In genomic region chr2:190179754-190180312, GRCh38 we compare ENCODE assay signal across 8 cellular contexts.
DNase-seq lines count a peak whose midpoint lies in the region; ATAC-seq and TF ChIP-seq lines count a peak whose summit lies in the region.

No MANE protein-coding gene starts in this region.

- peaks cover 37% of the 10 kb centered on the region for H3K27me3 Mint-ChIP-seq in CD8-positive, alpha-beta T cell (ENCODE audit: low read depth)
- peaks cover 22% of the 10 kb centered on the region for H3K27me3 Mint-ChIP-seq in nephron progenitor cell (ENCODE audit: low read depth, poor library complexity)

- DNase-seq in CD8-positive, alpha-beta T cell: no peak
- no peak for DNase-seq in nephron progenitor cell
- no peak for DNase-seq in OCI-M2 (lab: John Stamatoyannopoulos, UW; ENCODE audit: unreplicated experiment)
- DNase-seq in RWPE1 (ENCODE audit: low spot score): no peak
- DNase-seq in AG08395 (ENCODE audit: low spot score): no peak

- H3K27me3 ChIP-seq in CD8-positive, alpha-beta T cell (ENCODE audit: insufficient read depth, low read length): no peaks in the 10 kb centered on the region
- peaks cover 26% of the 10 kb centered on the region for H3K27me3 ChIP-seq in ectodermal cell (ENCODE audit: control insufficient read depth, insufficient read depth, low read length, poor library complexity, severe bottlenecking)

- H3K9me3 Mint-ChIP-seq in CD8-positive, alpha-beta T cell: no peaks in the 10 kb centered on the region
- no peaks in the 10 kb centered on the region for H3K9me3 Mint-ChIP-seq in nephron progenitor cell

- TF ChIP-seq CTCF in CD8-positive, alpha-beta T cell (IDR thresholded peaks at IDR 0.05): no peak
- TF ChIP-seq CTCF in nephron progenitor cell (IDR thresholded peaks at IDR 0.05): no peak
- TF ChIP-seq CTCF in RWPE1 (conservative IDR thresholded peaks at IDR 0.05; ENCODE audit: low read depth): no peak

- WGBS in ectodermal cell, 2 experiments: 41 to 42% methylated on average over 13 of the region's 13 CpGs

- H3K4me3 Mint-ChIP-seq in CD8-positive, alpha-beta T cell: peak overlapping the region; percentile 70
- peak overlapping the region; percentile 83 for H3K4me3 Mint-ChIP-seq in nephron progenitor cell

- H3K4me1 Mint-ChIP-seq in CD8-positive, alpha-beta T cell (ENCODE audit: low read depth): peaks cover 12% of the 10 kb centered on the region
- peaks cover 25% of the 10 kb centered on the region for H3K4me1 Mint-ChIP-seq in nephron progenitor cell

- H3K36me3 Mint-ChIP-seq in CD8-positive, alpha-beta T cell: no peaks in the 10 kb centered on the region
- H3K36me3 Mint-ChIP-seq in nephron progenitor cell (ENCODE audit: low read depth): no peaks in the 10 kb centered on the region

- CTCF ChIA-PET in CD8-positive, alpha-beta T cell (lab: Charles Lee): interaction anchor here (0.6 kb wide), 1 partner anchor 65 kb away, joined by 3 read pairs; no protein-coding TSS in a partner anchor
- CTCF ChIA-PET in RWPE1 (lab: Yijun Ruan, JAX): interaction anchor here (0.7 to 1.1 kb wide), 3 partner anchors 9 to 370 kb away, joined by 3 to 4 read pairs (median 3); no protein-coding TSS in a partner anchor

- peaks cover 12% of the 10 kb centered on the region for H3K4me1 ChIP-seq in CD8-positive, alpha-beta T cell (ENCODE audit: insufficient read depth, low read length)
- H3K4me1 ChIP-seq in ectodermal cell (ENCODE audit: control insufficient read depth, insufficient read depth, low read length): peaks cover 4% of the 10 kb centered on the region

- no peak for ATAC-seq in CD8-positive, alpha-beta T cell
- ATAC-seq in HG03342 (IDR thresholded peaks at IDR 0.05; ENCODE audit: unreplicated experiment) (peak; percentile 22), GM21737 (IDR thresholded peaks at IDR 0.05; ENCODE audit: unreplicated experiment) (no peak)

- POLR2A ChIA-PET in CD8-positive, alpha-beta T cell (lab: Charles Lee): interaction anchor here (0.5 kb wide), 1 partner anchor 343 kb away, joined by 3 read pairs; no protein-coding TSS in a partner anchor
- POLR2A ChIA-PET in RWPE1 (lab: Yijun Ruan, JAX; ENCODE audit: low non-redundant PET): no interaction called here

- intact Hi-C loops in CD8-positive, alpha-beta T cell (cut with DNase I, micrococcal nuclease): no loop called here

- peak overlapping the region; percentile 46 for H3K4me3 ChIP-seq in CD8-positive, alpha-beta T cell (ENCODE audit: low read depth, low read length)
- H3K4me3 ChIP-seq in ectodermal cell (ENCODE audit: insufficient read depth, low read depth, low read length): peak overlapping the region; percentile 45

- H3K9me3 ChIP-seq in CD8-positive, alpha-beta T cell (ENCODE audit: low read length): no peaks in the 10 kb centered on the region
- no peaks in the 10 kb centered on the region for H3K9me3 ChIP-seq in ectodermal cell (ENCODE audit: control insufficient read depth, low read length)

- H3K27ac ChIP-seq in CD8-positive, alpha-beta T cell (ENCODE audit: low read depth, low read length): no peak overlapping the region
- no peak overlapping the region for H3K27ac ChIP-seq in ectodermal cell (ENCODE audit: insufficient read depth, low read depth, low read length, poor library complexity, severe bottlenecking)
- no peak overlapping the region for H3K27ac ChIP-seq in RWPE1

- H3K36me3 ChIP-seq in CD8-positive, alpha-beta T cell (ENCODE audit: insufficient read depth, low read length): no peaks in the 10 kb centered on the region
- no peaks in the 10 kb centered on the region for H3K36me3 ChIP-seq in ectodermal cell (ENCODE audit: control insufficient read depth, insufficient read depth, low read length)

- no peak overlapping the region for H3K27ac Mint-ChIP-seq in CD8-positive, alpha-beta T cell
- H3K27ac Mint-ChIP-seq in nephron progenitor cell: no peak overlapping the region
